In genomic region chr14:104519721-104520120, GRCh38 we compare ENCODE assay signal across 16 cellular contexts. TPM values are rescaled to one million over a fixed set of nuclear protein-coding genes. Genes with fewer than 3 reads are reported as not detected.
DNase-seq lines count a peak whose midpoint lies in the region; TF ChIP-seq lines count a peak whose summit lies in the region.
"Had no signal": no experiment of that assay in that cellular context is flagged by ENCODE, and none has a peak within 500 bp of the region (broad histone marks: within the 10 kb centered on the region; RNA-seq: fewer than 3 reads in every experiment).

No MANE protein-coding gene starts in this region.

- H4K8ac ChIP-seq in neuronal stem cell (ENCODE audit: low read depth, low read length): no peak overlapping the region

- H3K27ac Mint-ChIP-seq in HFFc6: no peak overlapping the region
- H3K27ac Mint-ChIP-seq: CD4-positive, CD25-positive, alpha-beta regulatory T cell had no signal

- no peaks in the 10 kb centered on the region for H3K9me2 ChIP-seq in Karpas-422 (replicated peaks; ENCODE audit: insufficient read depth, low read length)

- H3K4me3 ChIP-seq in Karpas-422 (ENCODE audit: low read length) (no peak overlapping the region), neuronal stem cell (ENCODE audit: low read length in 2 of 2) (no peak overlapping the region)
- H3K4me3 ChIP-seq: BLaER1 treated with 17β-estradiol and CSF1 and Interleukin-3, amounts not matched to agents 10 nM and 100 nM; HAP-1 had no signal

- no peak overlapping the region for H2BK120ac ChIP-seq in neuronal stem cell (ENCODE audit: low read depth, low read length)

- H4K20me1 ChIP-seq in Karpas-422 (ENCODE audit: insufficient read depth, low read depth, low read length): no peaks in the 10 kb centered on the region
- H4K20me1 ChIP-seq: BLaER1 treated with 17β-estradiol and CSF1 and Interleukin-3, amounts not matched to agents 10 nM and 100 nM had no signal

- H3K36me3 ChIP-seq in Karpas-422 (ENCODE audit: insufficient read depth, low read length) (no peaks in the 10 kb centered on the region), neuronal stem cell (replicated peaks in 1 of 2; ENCODE audit: control insufficient read depth in 2 of 2, insufficient read depth in 2 of 2, low read length in 2 of 2) (peaks cover 0 to 2% of the 10 kb centered on the region in 2 donors)
- H3K36me3 ChIP-seq: BLaER1 treated with 17β-estradiol and CSF1 and Interleukin-3, amounts not matched to agents 10 nM and 100 nM; HAP-1 had no signal

- H3K36me3 Mint-ChIP-seq in HFFc6 (ENCODE audit: low read depth): peaks cover 4% of the 10 kb centered on the region
- H3K36me3 Mint-ChIP-seq: CD4-positive, CD25-positive, alpha-beta regulatory T cell had no signal

- H2BK12ac ChIP-seq in neuronal stem cell (ENCODE audit: low read length): no peak overlapping the region

- H3K79me2 ChIP-seq in Karpas-422 (ENCODE audit: low read length): no peaks in the 10 kb centered on the region

- no CpG with 5 or more reads among the region's 8 CpGs for WGBS in neuronal stem cell (ENCODE audit: extremely low coverage in 2 of 2, insufficient read length in 2 of 2, insufficient replicate concordance in 1 of 2), 2 donors

- peak; percentile 20 for DNase-seq in activated CD8-positive, alpha-beta memory T cell treated with anti-CD3 and anti-CD28 coated beads, Interleukin-2, amount 50 U/mL, for 48 hours
- DNase-seq in activated CD8-positive, alpha-beta memory T cell treated with anti-CD3 and anti-CD28 coated beads, Interleukin-2, amount 50 U/mL, for 4 hours: no peak
- peak; percentile 52 for DNase-seq in Karpas-422
- peak; percentile 60 for DNase-seq in mesenteric fat pad (ENCODE audit: low spot score)
- no peak for DNase-seq in stimulated activated CD4-positive, alpha-beta T cell treated with anti-CD3 and anti-CD28 coated beads, Interleukin-4, amount 100 ng/mL, for 1 hour
- no peak for DNase-seq in HFFc6
- no peak for DNase-seq in neuronal stem cell (ENCODE audit: low spot score)
- DNase-seq: ACHN; CD4-positive, CD25-positive, alpha-beta regulatory T cell; DMS53; GF-D8; GOT3 had no signal

- no peaks in the 10 kb centered on the region for H3K79me1 ChIP-seq in neuronal stem cell (ENCODE audit: low read depth, low read length)

- no peak for TF ChIP-seq CTCF in HFFc6 (IDR thresholded peaks at IDR 0.05)

- H3K27ac ChIP-seq in Karpas-422 (ENCODE audit: low read length) (peak overlapping the region; percentile 84), neuronal stem cell (replicated peaks; ENCODE audit: low read length) (no peak overlapping the region)
- H3K27ac ChIP-seq: BLaER1 treated with 17β-estradiol and CSF1 and Interleukin-3, amounts not matched to agents 10 nM and 100 nM had no signal

- H3K27me3 Mint-ChIP-seq in HFFc6 (ENCODE audit: insufficient read depth): peaks cover 5% of the 10 kb centered on the region; the same call in 1 of the 2 replicates
- H3K27me3 Mint-ChIP-seq: CD4-positive, CD25-positive, alpha-beta regulatory T cell had no signal

- H2AFZ ChIP-seq in Karpas-422 (ENCODE audit: low read length): no peak overlapping the region
- no peak overlapping the region for H2AFZ ChIP-seq in neuronal stem cell (ENCODE audit: low read length)

- no peak overlapping the region for H2BK15ac ChIP-seq in neuronal stem cell (ENCODE audit: low read length)

- no peak overlapping the region for H2BK5ac ChIP-seq in neuronal stem cell (ENCODE audit: low read length)

- no peak overlapping the region for H3K4me2 ChIP-seq in Karpas-422 (ENCODE audit: low read depth, low read length, poor library complexity, severe bottlenecking)
- H3K4me2 ChIP-seq in neuronal stem cell (ENCODE audit: insufficient read depth, low read length, poor library complexity, severe bottlenecking): no peak overlapping the region

- no peaks in the 10 kb centered on the region for H3K4me1 Mint-ChIP-seq in HFFc6 (ENCODE audit: low read depth)
- H3K4me1 Mint-ChIP-seq: CD4-positive, CD25-positive, alpha-beta regulatory T cell had no signal

- H3K9ac ChIP-seq in Karpas-422 (ENCODE audit: low read length) (peak overlapping the region; percentile 15; the same call in 1 of the 2 replicates), neuronal stem cell (ENCODE audit: low read depth, low read length, poor library complexity) (no peak overlapping the region)
- H3K9ac ChIP-seq: BLaER1 treated with 17β-estradiol and CSF1 and Interleukin-3, amounts not matched to agents 10 nM and 100 nM had no signal

- no peaks in the 10 kb centered on the region for H3K27me3 ChIP-seq in Karpas-422 (ENCODE audit: low read length)
- H3K27me3 ChIP-seq in neuronal stem cell (ENCODE audit: control insufficient read depth in 3 of 3, insufficient read depth in 3 of 3, low read depth in 1 of 3, low read length in 3 of 3): peaks cover 0 to 3% (median 0%) of the 10 kb centered on the region in 3 experiments
- H3K27me3 ChIP-seq: BLaER1 treated with 17β-estradiol and CSF1 and Interleukin-3, amounts not matched to agents 10 nM and 100 nM had no signal

- no peak overlapping the region for H3K14ac ChIP-seq in neuronal stem cell (ENCODE audit: low read length)

- H4K91ac ChIP-seq in neuronal stem cell (ENCODE audit: low read depth, low read length, poor library complexity): no peak overlapping the region

- H3K9me3 ChIP-seq in Karpas-422 (ENCODE audit: low read length): no peaks in the 10 kb centered on the region
- peaks cover 0 to 11% of the 10 kb centered on the region in 2 donors for H3K9me3 ChIP-seq in neuronal stem cell (replicated peaks in 1 of 2; ENCODE audit: control insufficient read depth in 2 of 2, insufficient read depth in 1 of 2, low read depth in 1 of 2, low read length in 2 of 2)
- H3K9me3 ChIP-seq: HAP-1 had no signal

- peaks cover 53% of the 10 kb centered on the region for H3K9me3 Mint-ChIP-seq in HFFc6

- no peak overlapping the region for H3K4me3 Mint-ChIP-seq in HFFc6
- H3K4me3 Mint-ChIP-seq: CD4-positive, CD25-positive, alpha-beta regulatory T cell had no signal

- no peak overlapping the region for H3K23ac ChIP-seq in neuronal stem cell (ENCODE audit: low read depth, low read length, poor library complexity)

- no peak overlapping the region for H3K4ac ChIP-seq in neuronal stem cell (ENCODE audit: low read length)

- peaks cover 86% of the 10 kb centered on the region for H3K4me1 ChIP-seq in Karpas-422 (ENCODE audit: low read length)
- H3K4me1 ChIP-seq in neuronal stem cell (ENCODE audit: control insufficient read depth in 2 of 2, insufficient read depth in 1 of 2, low read depth in 1 of 2, low read length in 2 of 2): no peaks in the 10 kb centered on the region
- H3K4me1 ChIP-seq: HAP-1 had no signal

- H2AK5ac ChIP-seq in neuronal stem cell (ENCODE audit: low read depth, low read length): no peak overlapping the region

- H3K18ac ChIP-seq in neuronal stem cell (ENCODE audit: low read length): no peak overlapping the region

RNA-seq across cellular contexts. Expression of gene C14orf180, which starts 59.8 kb away (rescaled TPM):
- not detected in 2 replicates for total RNA-seq in Karpas-422 (2014; rRNA removed; shearing (Covaris generic); ENCODE audit: low replicate concordance)
- 25.5 TPM for total RNA-seq in mesenteric fat pad
- not detected for total RNA-seq in HFFc6 (2021; fragmentation: NEBNext Ultra II Directional; extraction: Animal tissue kit (Norgen Biotek cat#: 25700))
- polyA plus RNA-seq in neuronal stem cell (2013, experiment 1 of 2): not detected
- polyA plus RNA-seq in neuronal stem cell (2013, experiment 2 of 2): not detected
- total RNA-seq: A172; CD4-positive, CD25-positive, alpha-beta regulatory T cell; HepG2 had no signal
- polyA plus RNA-seq: CD4-positive, CD25-positive, alpha-beta regulatory T cell; HepG2 had no signal

Comparison
In these comparisons a context has a peak if more than half of its experiments do, and no peak if none do; other contexts are left out.
1. DNase-seq: peak in activated CD8-positive, alpha-beta memory T cell treated with anti-CD3 and anti-CD28 coated beads, Interleukin-2, amount 50 U/mL, for 48 hours (single experiment), Karpas-422 (single experiment) and mesenteric fat pad (single experiment); none in activated CD8-positive, alpha-beta memory T cell treated with anti-CD3 and anti-CD28 coated beads, Interleukin-2, amount 50 U/mL, for 4 hours (single experiment), stimulated activated CD4-positive, alpha-beta T cell treated with anti-CD3 and anti-CD28 coated beads, Interleukin-4, amount 100 ng/mL, for 1 hour (single experiment), HFFc6 (single experiment) and neuronal stem cell (single experiment).
2. RNA of gene C14orf180, which starts 59.8 kb away (total RNA-seq): 25.5 TPM in mesenteric fat pad (single experiment); not detected in Karpas-422 and not detected in HFFc6; every median in the first group is over 10 times any median in the second.